Comparison of ENCODE assay signal across 15 cellular contexts in the genomic region with DNA sequence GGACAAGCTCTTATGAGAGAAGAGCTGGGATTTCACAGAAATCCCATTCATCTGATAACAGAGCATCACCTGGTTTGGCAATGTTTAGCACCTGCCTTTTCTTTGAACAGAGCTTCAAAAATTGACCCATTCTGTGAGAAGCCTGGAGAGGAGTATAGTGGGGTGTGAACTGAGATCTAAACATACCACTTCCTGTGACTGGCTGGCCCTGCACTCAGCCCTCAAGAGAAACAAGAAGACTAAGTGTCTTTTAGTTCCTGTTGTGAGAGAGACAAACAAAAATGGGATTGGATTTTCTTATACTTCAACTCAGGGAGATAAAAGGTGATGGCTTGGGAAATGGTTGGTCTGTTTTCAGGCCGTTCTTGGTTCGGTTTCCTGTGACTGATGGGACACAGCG.
DNase-seq lines count a peak whose midpoint lies in the region; ATAC-seq, FAIRE-seq and TF ChIP-seq lines count a peak whose summit lies in the region.
"Had no signal": no experiment of that assay in that cellular context is flagged by ENCODE, and none has a peak within 500 bp of the region (broad histone marks: within the 10 kb centered on the region; RNA-seq: fewer than 3 reads in every experiment).

No MANE protein-coding gene starts in this region.

- H3K9ac ChIP-seq in GM12878 (ENCODE audit: control insufficient read depth, insufficient read depth, low read length) = no peak overlapping the region

- no peak for TF ChIP-seq CTCF in GM12865 (IDR thresholded peaks at IDR 0.05; ENCODE audit: insufficient read depth, low read depth, low read length, missing control alignments)
- TF ChIP-seq CTCF in GM12878 (IDR thresholded peaks at IDR 0.05 in 2 of 3, conservative IDR thresholded peaks at IDR 0.05 in 1 of 3; ENCODE audit: control insufficient read depth in 2 of 3, extremely low read depth in 1 of 3, insufficient read depth in 1 of 3, low read depth in 3 of 3, low read length in 3 of 3) = no peak
- no peak for TF ChIP-seq CTCF in nephron progenitor cell (IDR thresholded peaks at IDR 0.05)

- intact Hi-C loops in GM12878 (cut with micrococcal nuclease; ENCODE audit: unreplicated experiment) = no loop called here

- no peaks in the 10 kb centered on the region for H4K20me1 ChIP-seq in GM12878 (ENCODE audit: control insufficient read depth, insufficient read depth)

- peaks cover 27% of the 10 kb centered on the region for H3K36me3 Mint-ChIP-seq in nephron progenitor cell (ENCODE audit: low read depth)

- no peaks in the 10 kb centered on the region for H3K27me3 Mint-ChIP-seq in nephron progenitor cell (ENCODE audit: low read depth, poor library complexity)
- H3K27me3 Mint-ChIP-seq: IgD-negative memory B cell had no signal

- no peak overlapping the region for H3K4me2 ChIP-seq in GM12878 (ENCODE audit: control insufficient read depth, insufficient read depth)

- POLR2A ChIA-PET in GM12878 (lab: Charles Lee) = interaction anchor here (1.0 kb wide), 1 partner anchor 31 kb away, joined by 3 read pairs; no protein-coding TSS in a partner anchor

- RAD21 ChIA-PET in GM12878 (lab: Charles Lee; ENCODE audit: unreplicated experiment) = interaction anchor here (0.7 to 1.4 kb wide), 5 partner anchors 17 to 312 kb away, joined by 3 to 5 read pairs (median 4); no protein-coding TSS in a partner anchor

- H3K9me3 ChIP-seq in GM12878 (replicated peaks; ENCODE audit: control insufficient read depth, insufficient read depth, low read length) = no peaks in the 10 kb centered on the region
- H3K9me3 ChIP-seq: BE2C, Peyer's patch had no signal

- H3K4me3 Mint-ChIP-seq in nephron progenitor cell = no peak overlapping the region
- H3K4me3 Mint-ChIP-seq: IgD-negative memory B cell had no signal

- CTCF ChIA-PET in GM12878 (lab: Yijun Ruan, JAX) = interaction anchor here (1.4 to 1.9 kb wide), 2 partner anchors 14 to 25 kb away, joined by 4 read pairs; no protein-coding TSS in a partner anchor

- in situ Hi-C loops in GM12878 (cut with MboI) = no loop called here

- no peaks in the 10 kb centered on the region for H3K27me3 ChIP-seq in GM12878 (replicated peaks in 1 of 2; ENCODE audit: control insufficient read depth in 2 of 2, insufficient read depth in 2 of 2, low read length in 1 of 2)
- H3K27me3 ChIP-seq: BE2C, Peyer's patch had no signal

- no peak for TF ChIP-seq EP300 in GM12878 (IDR thresholded peaks at IDR 0.05; ENCODE audit: borderline replicate concordance in 1 of 2, control insufficient read depth in 1 of 2, low read depth in 2 of 2, low read length in 2 of 2)

- no peaks in the 10 kb centered on the region for H3K4me1 ChIP-seq in GM12878 (ENCODE audit: control insufficient read depth, insufficient read depth, low read length)
- H3K4me1 ChIP-seq: Peyer's patch had no signal

- BruUV-seq in GM12878 (replicated peaks; lab: Mats Ljungman, UMichigan) = no TSS peak

- H2AFZ ChIP-seq in GM12878 (ENCODE audit: control insufficient read depth, low read depth, low read length) = no peak overlapping the region

- SMC1A ChIA-PET in GM12878 (lab: Charles Lee; ENCODE audit: uncharacterized antibody, unreplicated experiment) = interaction anchor here (0.5 to 1.8 kb wide), 10 partner anchors 9 to 47 kb away, joined by 3 to 11 read pairs (median 3); no protein-coding TSS in a partner anchor

- no peak for TF ChIP-seq RAD21 in GM12878 (IDR thresholded peaks at IDR 0.05; ENCODE audit: insufficient read depth, low read depth, low read length)

- H3K27ac Mint-ChIP-seq in nephron progenitor cell = peak overlapping the region; percentile 86
- H3K27ac Mint-ChIP-seq: IgD-negative memory B cell had no signal

- H3K36me3 ChIP-seq in GM12878 (ENCODE audit: control insufficient read depth in 2 of 2, insufficient read depth in 2 of 2, low read length in 1 of 2) = no peaks in the 10 kb centered on the region
- H3K36me3 ChIP-seq: BE2C, Peyer's patch had no signal

- DNase-seq in GM12865 (ENCODE audit: low read depth) (peak; percentile 63), NCI-H146 (lab: John Stamatoyannopoulos, UW) (peak; percentile 73), GM12878 (ENCODE audit: low read depth, low spot score) (no peak), nephron progenitor cell (no peak), kidney glomerular epithelial cell (lab: John Stamatoyannopoulos, UW) (no peak), NK-92 (lab: John Stamatoyannopoulos, UW; ENCODE audit: unreplicated experiment) (no peak)
- DNase-seq: BE2C, DMS 273 treated with DMSO at 0.1 percent for 48 hours, H7, NCI-H1436 treated with DMSO at 0.1 percent for 48 hours, NCI-H446, Peyer's patch, Right ventricle myocardium superior had no signal

- WGBS in GM12878 (ENCODE audit: insufficient coverage, insufficient replicate concordance, low lambda C conversion rate, missing lambda C conversion rate) = 64% methylated on average over 3 of the region's 3 CpGs

- no peak for TF ChIP-seq POLR2A in GM12878 (IDR thresholded peaks at IDR 0.05; ENCODE audit: low read depth, low read length)

- H3K9me3 Mint-ChIP-seq in nephron progenitor cell = no peaks in the 10 kb centered on the region
- H3K9me3 Mint-ChIP-seq: IgD-negative memory B cell had no signal

- H3K4me1 Mint-ChIP-seq in nephron progenitor cell = peaks cover 33% of the 10 kb centered on the region

- no peak for FAIRE-seq in GM12878 (lab: Jason Lieb, UNC)

- no peak overlapping the region for H3K27ac ChIP-seq in GM12878 (ENCODE audit: control insufficient read depth, insufficient read depth)
- H3K27ac ChIP-seq: Peyer's patch had no signal

- H3K4me3 ChIP-seq in GM12865 (ENCODE audit: low read depth, low read length) (peak overlapping the region; percentile 10; the same call in 1 of the 2 replicates), GM12878 (no peak overlapping the region)
- H3K4me3 ChIP-seq: Peyer's patch had no signal

- H3K79me2 ChIP-seq in GM12878 (ENCODE audit: control insufficient read depth, insufficient read depth, low read length) = no peaks in the 10 kb centered on the region

- ATAC-seq in GM12878 = peak; percentile 62
- no peak for ATAC-seq in GM21529 (IDR thresholded peaks at IDR 0.05; ENCODE audit: unreplicated experiment)

TF ChIP-seq in GM12878, 131 proteins besides CTCF, POLR2A, EP300 and RAD21 (continues in another document):
- TF ChIP-seq, protein P1, sequence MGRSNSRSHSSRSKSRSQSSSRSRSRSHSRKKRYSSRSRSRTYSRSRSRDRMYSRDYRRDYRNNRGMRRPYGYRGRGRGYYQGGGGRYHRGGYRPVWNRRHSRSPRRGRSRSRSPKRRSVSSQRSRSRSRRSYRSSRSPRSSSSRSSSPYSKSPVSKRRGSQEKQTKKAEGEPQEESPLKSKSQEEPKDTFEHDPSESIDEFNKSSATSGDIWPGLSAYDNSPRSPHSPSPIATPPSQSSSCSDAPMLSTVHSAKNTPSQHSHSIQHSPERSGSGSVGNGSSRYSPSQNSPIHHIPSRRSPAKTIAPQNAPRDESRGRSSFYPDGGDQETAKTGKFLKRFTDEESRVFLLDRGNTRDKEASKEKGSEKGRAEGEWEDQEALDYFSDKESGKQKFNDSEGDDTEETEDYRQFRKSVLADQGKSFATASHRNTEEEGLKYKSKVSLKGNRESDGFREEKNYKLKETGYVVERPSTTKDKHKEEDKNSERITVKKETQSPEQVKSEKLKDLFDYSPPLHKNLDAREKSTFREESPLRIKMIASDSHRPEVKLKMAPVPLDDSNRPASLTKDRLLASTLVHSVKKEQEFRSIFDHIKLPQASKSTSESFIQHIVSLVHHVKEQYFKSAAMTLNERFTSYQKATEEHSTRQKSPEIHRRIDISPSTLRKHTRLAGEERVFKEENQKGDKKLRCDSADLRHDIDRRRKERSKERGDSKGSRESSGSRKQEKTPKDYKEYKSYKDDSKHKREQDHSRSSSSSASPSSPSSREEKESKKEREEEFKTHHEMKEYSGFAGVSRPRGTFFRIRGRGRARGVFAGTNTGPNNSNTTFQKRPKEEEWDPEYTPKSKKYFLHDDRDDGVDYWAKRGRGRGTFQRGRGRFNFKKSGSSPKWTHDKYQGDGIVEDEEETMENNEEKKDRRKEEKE (IDR thresholded peaks at IDR 0.05) = no peak
- TF ChIP-seq, protein P2, sequence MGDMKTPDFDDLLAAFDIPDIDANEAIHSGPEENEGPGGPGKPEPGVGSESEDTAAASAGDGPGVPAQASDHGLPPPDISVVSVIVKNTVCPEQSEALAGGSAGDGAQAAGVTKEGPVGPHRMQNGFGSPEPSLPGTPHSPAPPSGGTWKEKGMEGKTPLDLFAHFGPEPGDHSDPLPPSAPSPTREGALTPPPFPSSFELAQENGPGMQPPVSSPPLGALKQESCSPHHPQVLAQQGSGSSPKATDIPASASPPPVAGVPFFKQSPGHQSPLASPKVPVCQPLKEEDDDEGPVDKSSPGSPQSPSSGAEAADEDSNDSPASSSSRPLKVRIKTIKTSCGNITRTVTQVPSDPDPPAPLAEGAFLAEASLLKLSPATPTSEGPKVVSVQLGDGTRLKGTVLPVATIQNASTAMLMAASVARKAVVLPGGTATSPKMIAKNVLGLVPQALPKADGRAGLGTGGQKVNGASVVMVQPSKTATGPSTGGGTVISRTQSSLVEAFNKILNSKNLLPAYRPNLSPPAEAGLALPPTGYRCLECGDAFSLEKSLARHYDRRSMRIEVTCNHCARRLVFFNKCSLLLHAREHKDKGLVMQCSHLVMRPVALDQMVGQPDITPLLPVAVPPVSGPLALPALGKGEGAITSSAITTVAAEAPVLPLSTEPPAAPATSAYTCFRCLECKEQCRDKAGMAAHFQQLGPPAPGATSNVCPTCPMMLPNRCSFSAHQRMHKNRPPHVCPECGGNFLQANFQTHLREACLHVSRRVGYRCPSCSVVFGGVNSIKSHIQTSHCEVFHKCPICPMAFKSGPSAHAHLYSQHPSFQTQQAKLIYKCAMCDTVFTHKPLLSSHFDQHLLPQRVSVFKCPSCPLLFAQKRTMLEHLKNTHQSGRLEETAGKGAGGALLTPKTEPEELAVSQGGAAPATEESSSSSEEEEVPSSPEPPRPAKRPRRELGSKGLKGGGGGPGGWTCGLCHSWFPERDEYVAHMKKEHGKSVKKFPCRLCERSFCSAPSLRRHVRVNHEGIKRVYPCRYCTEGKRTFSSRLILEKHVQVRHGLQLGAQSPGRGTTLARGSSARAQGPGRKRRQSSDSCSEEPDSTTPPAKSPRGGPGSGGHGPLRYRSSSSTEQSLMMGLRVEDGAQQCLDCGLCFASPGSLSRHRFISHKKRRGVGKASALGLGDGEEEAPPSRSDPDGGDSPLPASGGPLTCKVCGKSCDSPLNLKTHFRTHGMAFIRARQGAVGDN (IDR thresholded peaks at IDR 0.05) = peak; percentile 44; the same call in 1 of the 2 replicates

Comparison
In these comparisons a context has a peak if more than half of its experiments do, and no peak if none do; other contexts are left out.
1. DNase-seq: peak in GM12865 (single experiment) and NCI-H146 (single experiment); none in GM12878 (single experiment), nephron progenitor cell (single experiment), kidney glomerular epithelial cell (single experiment) and NK-92 (single experiment).